Comparison of ENCODE assay signal across 1 cellular context in the genomic region with DNA sequence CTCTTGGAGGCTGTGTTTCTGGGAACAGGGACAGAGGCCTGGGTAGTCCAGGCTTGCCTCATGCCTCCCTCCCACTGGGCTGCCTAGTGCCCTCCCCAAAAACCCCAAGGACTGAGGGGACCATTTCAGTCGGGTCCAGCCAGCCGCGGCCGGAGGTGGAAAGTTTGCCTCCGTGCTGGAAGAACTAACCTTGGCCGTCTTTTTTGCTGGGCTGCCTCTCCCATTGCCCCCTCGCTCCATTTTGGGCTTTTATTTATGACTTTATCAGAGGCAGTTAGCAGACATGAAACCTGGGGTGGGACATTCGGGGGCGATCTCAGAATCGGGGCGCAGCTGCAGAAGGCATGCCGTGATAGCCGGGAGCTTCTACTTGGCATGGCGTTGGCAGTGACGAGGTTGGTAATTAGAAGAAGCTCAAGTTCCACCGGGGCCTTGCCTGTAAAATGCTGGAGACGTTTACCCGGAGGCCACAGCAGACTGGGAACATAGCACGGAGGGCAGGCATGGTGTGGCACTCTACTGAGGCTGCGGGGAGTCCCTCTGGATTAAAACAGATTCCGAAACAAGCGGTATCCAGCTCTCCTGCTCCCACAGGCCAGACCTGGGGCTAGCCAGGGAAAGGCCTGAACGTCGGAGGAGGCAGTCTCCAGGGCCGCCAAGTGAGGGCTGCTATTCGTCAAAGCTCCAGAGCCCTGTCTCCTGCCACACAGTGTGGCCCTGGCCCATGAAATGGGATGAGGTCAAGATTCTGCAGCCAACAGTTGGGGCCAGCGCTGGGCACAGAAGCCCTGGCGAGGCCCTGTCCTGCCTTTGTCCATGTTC.
TF ChIP-seq lines count a peak whose summit lies in the region.

No MANE protein-coding gene starts in this region.

TF ChIP-seq in GM23338, 12 proteins besides CTCF, POLR2A, EP300 and RAD21 (continued from another document):
- no peak for TF ChIP-seq REST (IDR thresholded peaks at IDR 0.05; ENCODE audit: unreplicated experiment)
- TF ChIP-seq JUNB (IDR thresholded peaks at IDR 0.05; ENCODE audit: unreplicated experiment): no peak
TF ChIP-seq in GM23338: peak in this region for 0.
